ENCODE assay signal across 8 cellular contexts in genomic region chr17:39653662-39654331, GRCh38. TPM values are rescaled to one million over a fixed set of nuclear protein-coding genes. Genes with fewer than 3 reads are reported as not detected.
DNase-seq lines count a peak whose midpoint lies in the region; ATAC-seq and TF ChIP-seq lines count a peak whose summit lies in the region.

No MANE protein-coding gene starts in this region.

- no peak overlapping the region for H3K4me3 ChIP-seq in Loucy (ENCODE audit: low read length, poor library complexity, severe bottlenecking)
- H3K4me3 ChIP-seq in right lobe of liver, result no peak overlapping the region

- TF ChIP-seq POLR2A in right lobe of liver (IDR thresholded peaks at IDR 0.05), result no peak

- H4K20me1 ChIP-seq in Loucy (ENCODE audit: insufficient read depth, low read length, poor library complexity, severe bottlenecking), result no peaks in the 10 kb centered on the region

- H3K27ac Mint-ChIP-seq in activated CD4-positive, alpha-beta T cell treated with anti-CD3 and anti-CD28 coated beads for 36 hours, result no peak overlapping the region
- peak overlapping the region; percentile 87 for H3K27ac Mint-ChIP-seq in central memory CD8-positive, alpha-beta T cell (ENCODE audit: low read depth)

- CTCF ChIA-PET in activated CD4-positive, alpha-beta T cell treated with anti-CD3 and anti-CD28 coated beads for 36 hours (lab: Charles Lee), result interaction anchor here (0.5 to 5.6 kb wide), 30 partner anchors 8 to 324 kb away, joined by 3 to 85 read pairs (median 4); partner anchors contain the start of genes GSDMA, PGAP3, PNMT and STARD3

- no peaks in the 10 kb centered on the region for H3K27me3 ChIP-seq in Loucy (ENCODE audit: insufficient read depth, low read length, poor library complexity, severe bottlenecking)
- no peaks in the 10 kb centered on the region for H3K27me3 ChIP-seq in right lobe of liver

- ATAC-seq in activated CD4-positive, alpha-beta T cell treated with anti-CD3 and anti-CD28 coated beads for 36 hours, result peak; percentile 94
- ATAC-seq in central memory CD8-positive, alpha-beta T cell (replicated peaks; ENCODE audit: extremely low read depth, poor library complexity, severe bottlenecking), result peak; percentile 78
- ATAC-seq in right lobe of liver (peak; percentile 54 to 80 (median 70)), HG03159 (IDR thresholded peaks at IDR 0.05; ENCODE audit: unreplicated experiment) (no peak), HG03442 (IDR thresholded peaks at IDR 0.05; ENCODE audit: unreplicated experiment) (no peak)

- H3F3A ChIP-seq in Loucy (ENCODE audit: low read depth), result no peaks in the 10 kb centered on the region

- H3K9me2 ChIP-seq in Loucy (replicated peaks; ENCODE audit: low read depth, low read length), result no peaks in the 10 kb centered on the region

- H3K9ac ChIP-seq in Loucy (ENCODE audit: low read depth, low read length, poor library complexity, severe bottlenecking), result no peak overlapping the region

- no peaks in the 10 kb centered on the region for H3K27me3 Mint-ChIP-seq in activated CD4-positive, alpha-beta T cell treated with anti-CD3 and anti-CD28 coated beads for 36 hours
- no peaks in the 10 kb centered on the region for H3K27me3 Mint-ChIP-seq in central memory CD8-positive, alpha-beta T cell

- DNase-seq in GM03348 (ENCODE audit: low spot score), result peak; percentile 85
- peak; percentile 92 for DNase-seq in activated CD4-positive, alpha-beta T cell treated with anti-CD3 and anti-CD28 coated beads for 36 hours
- DNase-seq in central memory CD8-positive, alpha-beta T cell (ENCODE audit: low spot score in 2 of 2), result peak; percentile 68 to 79
- peak in 1 of 3 donors; percentile 66 for DNase-seq in right lobe of liver
- DNase-seq in stimulated activated CD8-positive, alpha-beta memory T cell treated with anti-CD3 and anti-CD28 coated beads, Interleukin-15, amount 100 ng/mL, for 1 hour (ENCODE audit: low read depth), result peak; percentile 70

- H2AFZ ChIP-seq in Loucy (ENCODE audit: low read length), result no peak overlapping the region

- H3K36me3 Mint-ChIP-seq in activated CD4-positive, alpha-beta T cell treated with anti-CD3 and anti-CD28 coated beads for 36 hours (ENCODE audit: low read depth), result peaks cover 3% of the 10 kb centered on the region
- peaks cover 18% of the 10 kb centered on the region for H3K36me3 Mint-ChIP-seq in central memory CD8-positive, alpha-beta T cell (ENCODE audit: insufficient read depth)

- no peak overlapping the region for H3K27ac ChIP-seq in right lobe of liver

- intact Hi-C loops in activated CD4-positive, alpha-beta T cell treated with anti-CD3 and anti-CD28 coated beads for 36 hours (cut with DNase I, micrococcal nuclease), result loop anchor here in 1 of 2 experiments (1.0 kb wide), 1 partner anchor 31 kb away; no protein-coding TSS in a partner anchor
- intact Hi-C loops in right lobe of liver (cut with DNase I), result no loop called here

- no peaks in the 10 kb centered on the region for H3K9me3 Mint-ChIP-seq in activated CD4-positive, alpha-beta T cell treated with anti-CD3 and anti-CD28 coated beads for 36 hours (ENCODE audit: low read depth)
- H3K9me3 Mint-ChIP-seq in central memory CD8-positive, alpha-beta T cell, result no peaks in the 10 kb centered on the region

- H3K4me1 ChIP-seq in Loucy (ENCODE audit: insufficient read depth, low read length, poor library complexity, severe bottlenecking) (no peaks in the 10 kb centered on the region), right lobe of liver (peaks cover 0 to 7% (median 0%) of the 10 kb centered on the region in 4 donors)

- no peak overlapping the region for H3K4me2 ChIP-seq in Loucy (ENCODE audit: low read depth, low read length, poor library complexity, severe bottlenecking)

- WGBS in right lobe of liver (ENCODE audit: insufficient coverage, low coverage, low lambda C conversion rate, missing lambda C conversion rate), result 58% methylated on average over 14 of the region's 14 CpGs

- peaks cover 15% of the 10 kb centered on the region; the same call in 1 of the 2 replicates for H3K36me3 ChIP-seq in Loucy (ENCODE audit: insufficient read depth, low read length)
- H3K36me3 ChIP-seq in right lobe of liver, result no peaks in the 10 kb centered on the region

- TF ChIP-seq CTCF in Loucy (conservative IDR thresholded peaks at IDR 0.05; ENCODE audit: low read length) (peak; percentile 91), right lobe of liver (IDR thresholded peaks at IDR 0.05) (peak; percentile 62 to 89 (median 72))

- no peaks in the 10 kb centered on the region for H3K9me3 ChIP-seq in Loucy (ENCODE audit: insufficient read depth, low read depth, low read length)
- H3K9me3 ChIP-seq in right lobe of liver, result no peaks in the 10 kb centered on the region

- no peak overlapping the region for H3K4me3 Mint-ChIP-seq in activated CD4-positive, alpha-beta T cell treated with anti-CD3 and anti-CD28 coated beads for 36 hours
- no peak overlapping the region for H3K4me3 Mint-ChIP-seq in central memory CD8-positive, alpha-beta T cell

- POLR2A ChIA-PET in activated CD4-positive, alpha-beta T cell treated with anti-CD3 and anti-CD28 coated beads for 36 hours (lab: Charles Lee), result interaction anchor here (0.6 kb wide), 1 partner anchor 30 kb away, joined by 3 read pairs; no protein-coding TSS in a partner anchor

- H3K79me2 ChIP-seq in Loucy (ENCODE audit: insufficient read depth, low read length), result no peaks in the 10 kb centered on the region

- peaks cover 36% of the 10 kb centered on the region for H3K4me1 Mint-ChIP-seq in activated CD4-positive, alpha-beta T cell treated with anti-CD3 and anti-CD28 coated beads for 36 hours
- H3K4me1 Mint-ChIP-seq in central memory CD8-positive, alpha-beta T cell, result peaks cover 34% of the 10 kb centered on the region

RNA-seq across cellular contexts. Expression of gene TCAP, which starts 11.4 kb away (rescaled TPM):
- total RNA-seq in activated CD4-positive, alpha-beta T cell treated with anti-CD3 and anti-CD28 coated beads for 36 hours, result under 1 TPM; 0.82 to 0.95 TPM
- total RNA-seq in right lobe of liver, result 1 to 10 TPM in 4 of 6 experiments, under 1 TPM in 2; 0.49 to 4.3 (median 1.1) TPM

RNA-seq across cellular contexts. Expression of gene PNMT, which starts 14.5 kb away (rescaled TPM):
- total RNA-seq in activated CD4-positive, alpha-beta T cell treated with anti-CD3 and anti-CD28 coated beads for 36 hours, result not detected
- under 1 TPM in 2 of 6 experiments, not detected in 4; 0.37 TPM for total RNA-seq in right lobe of liver

RNA-seq across cellular contexts. Expression of gene STARD3, which starts 16.9 kb away (rescaled TPM):
- 10 to 100 TPM; 46.8 to 77.9 TPM for total RNA-seq in activated CD4-positive, alpha-beta T cell treated with anti-CD3 and anti-CD28 coated beads for 36 hours
- total RNA-seq in right lobe of liver, result 10 to 100 TPM; 24.3 to 49.8 (median 28.0) TPM

RNA-seq across cellular contexts. Expression of gene PPP1R1B, which starts 27.0 kb away (rescaled TPM):
- total RNA-seq in activated CD4-positive, alpha-beta T cell treated with anti-CD3 and anti-CD28 coated beads for 36 hours, result under 1 TPM in 1 of 2 experiments, not detected in 1; 0.18 TPM
- total RNA-seq in right lobe of liver, result under 1 TPM in 1 of 6 experiments, not detected in 5; 0.46 TPM

RNA-seq across cellular contexts. Expression of gene PGAP3, which starts 34.1 kb away (rescaled TPM):
- total RNA-seq in activated CD4-positive, alpha-beta T cell treated with anti-CD3 and anti-CD28 coated beads for 36 hours, result 10 to 100 TPM in 1 of 2 experiments, 1 to 10 TPM in 1; 8.6 to 11.9 TPM
- total RNA-seq in right lobe of liver, result 10 to 100 TPM in 5 of 6 experiments, 1 to 10 TPM in 1; 9.7 to 25.7 (median 18.3) TPM

Comparison
In these comparisons a context has a peak if more than half of its experiments do, and no peak if none do; other contexts are left out.
1. ATAC-seq: peak in activated CD4-positive, alpha-beta T cell treated with anti-CD3 and anti-CD28 coated beads for 36 hours (single experiment), central memory CD8-positive, alpha-beta T cell (single experiment) and right lobe of liver (4 of 4); none in HG03159 (single experiment) and HG03442 (single experiment).